ENCODE assay signal across 17 cellular contexts in the genomic region with DNA sequence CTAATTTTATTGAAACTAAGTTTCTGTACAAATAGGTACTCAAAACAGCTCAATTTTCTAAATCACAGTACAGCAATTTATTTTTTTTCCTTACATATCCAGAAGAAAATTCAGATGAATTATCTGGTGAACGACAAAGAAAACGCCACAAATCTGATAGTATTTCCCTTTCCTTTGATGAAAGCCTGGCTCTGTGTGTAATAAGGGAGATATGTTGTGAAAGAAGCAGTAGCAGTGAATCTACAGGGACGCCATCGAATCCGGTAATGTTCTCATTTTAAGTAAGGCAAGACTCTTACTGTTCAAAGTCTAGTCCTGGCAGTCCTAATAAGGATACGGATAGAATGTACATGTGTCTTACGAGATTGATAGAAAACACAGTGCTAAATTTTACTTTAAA. TPM values are rescaled to one million over a fixed set of nuclear protein-coding genes. Genes with fewer than 3 reads are reported as not detected.
DNase-seq lines count a peak whose midpoint lies in the region; ATAC-seq, FAIRE-seq and TF ChIP-seq lines count a peak whose summit lies in the region.
"Had no signal": no experiment of that assay in that cellular context is flagged by ENCODE, and none has a peak within 500 bp of the region (broad histone marks: within the 10 kb centered on the region; RNA-seq: fewer than 3 reads in every experiment).

No MANE protein-coding gene starts in this region.

- intact Hi-C loops in HepG2 (cut with micrococcal nuclease; ENCODE audit: unreplicated experiment) = no loop called here
- intact Hi-C loops in right lobe of liver (cut with DNase I) = no loop called here
- intact Hi-C loops in GM12878 (cut with micrococcal nuclease; ENCODE audit: unreplicated experiment) = no loop called here
- intact Hi-C loops in left ventricle myocardium inferior (cut with micrococcal nuclease) = no loop called here

- H3K27ac ChIP-seq in HepG2 (ENCODE audit: extremely low read length, insufficient read depth, low read length) (no peak overlapping the region), right lobe of liver (no peak overlapping the region), GM12878 (ENCODE audit: control insufficient read depth, insufficient read depth) (no peak overlapping the region), neutrophil (peak overlapping the region; percentile 29), left ventricle myocardium inferior (replicated peaks) (no peak overlapping the region)
- H3K27ac ChIP-seq: SJCRH30 had no signal

- WGBS in HepG2 (ENCODE audit: low lambda C conversion rate) = 98% methylated on average over 7 of the region's 7 CpGs
- WGBS in right lobe of liver (ENCODE audit: insufficient coverage, low coverage, low lambda C conversion rate, missing lambda C conversion rate) = 72% methylated on average over 7 of the region's 7 CpGs
- WGBS in GM12878 (ENCODE audit: insufficient coverage, insufficient replicate concordance, low lambda C conversion rate, missing lambda C conversion rate) = 99% methylated on average over 7 of the region's 7 CpGs

- TF ChIP-seq POLR2A in HepG2 (IDR thresholded peaks at IDR 0.05; ENCODE audit: insufficient read depth in 1 of 2, low read depth in 2 of 2, low read length in 2 of 2) (no peak), right lobe of liver (IDR thresholded peaks at IDR 0.05) (no peak), GM12878 (IDR thresholded peaks at IDR 0.05; ENCODE audit: low read depth, low read length) (0 out of 2 replicates have a peak, but pooled peaks have one; percentile 25)

- POLR2A ChIA-PET in HepG2 (lab: Yijun Ruan, JAX) = interaction anchor here (1.2 kb wide), 1 partner anchor 12 kb away, joined by 7 read pairs; no protein-coding TSS in a partner anchor
- POLR2A ChIA-PET in GM12878 (lab: Charles Lee) = no interaction called here

- FAIRE-seq in HepG2 (lab: Jason Lieb, UNC) (no peak), GM12878 (lab: Jason Lieb, UNC) (no peak)
- FAIRE-seq: D721Med had no signal

- RAD21 ChIA-PET in GM12878 (lab: Charles Lee; ENCODE audit: unreplicated experiment) = no interaction called here

- H3K4me2 ChIP-seq in HepG2 (ENCODE audit: low read depth, low read length) = no peak overlapping the region
- no peak overlapping the region for H3K4me2 ChIP-seq in GM12878 (ENCODE audit: control insufficient read depth, insufficient read depth)

- CTCF ChIA-PET in HepG2 (lab: Yijun Ruan, JAX; ENCODE audit: low intra/inter-chr PET ratio, low total read pairs) = no interaction called here
- CTCF ChIA-PET in GM12878 (lab: Yijun Ruan, JAX) = interaction anchor here (1.0 to 7.3 kb wide), 6 partner anchors 12 to 114 kb away, joined by 3 to 156 read pairs (median 4); no protein-coding TSS in a partner anchor

- peaks cover 23% of the 10 kb centered on the region for H3K79me2 ChIP-seq in HepG2 (ENCODE audit: insufficient read depth, low read length)
- no peaks in the 10 kb centered on the region; the same call in 1 of the 2 replicates for H3K79me2 ChIP-seq in GM12878 (ENCODE audit: control insufficient read depth, insufficient read depth, low read length)

- ATAC-seq in HepG2 (no peak), right lobe of liver (no peak), GM12878 (no peak)
- ATAC-seq: Panc1 had no signal

- H3K4me1 ChIP-seq in HepG2 (ENCODE audit: insufficient read depth, low read length) (peaks cover 11% of the 10 kb centered on the region), right lobe of liver (no peaks in the 10 kb centered on the region), GM12878 (ENCODE audit: control insufficient read depth, insufficient read depth, low read length) (no peaks in the 10 kb centered on the region), neutrophil (ENCODE audit: control insufficient read depth in 1 of 2, insufficient read depth in 1 of 2, low read depth in 1 of 2, low read length in 1 of 2) (no peaks in the 10 kb centered on the region), left ventricle myocardium inferior (peaks cover 4% of the 10 kb centered on the region)
- H3K4me1 ChIP-seq: SJCRH30 had no signal

- no peak for DNase-seq in HepG2 (ENCODE audit: low spot score)
- DNase-seq in right lobe of liver = no peak
- DNase-seq in GM12878 (ENCODE audit: low read depth, low spot score) = no peak
- no peak for DNase-seq in cerebellar cortex (ENCODE audit: low spot score)
- DNase-seq in left ventricle myocardium inferior = no peak
- no peak for DNase-seq in EL
- DNase-seq: ACHN, C1 segment of cervical spinal cord, H7, NCI-H1105, NCI-H2081, NCI-H2171 treated with DMSO at 0.1 percent for 48 hours, NCI-H446 treated with DMSO at 0.1 percent for 48 hours, SJCRH30 had no signal

- H4K20me1 ChIP-seq in HepG2 (ENCODE audit: insufficient read depth, low read length) (peaks cover 31% of the 10 kb centered on the region), GM12878 (ENCODE audit: control insufficient read depth, insufficient read depth) (peaks cover 8% of the 10 kb centered on the region)

- H3K9me3 ChIP-seq in HepG2 (ENCODE audit: low read length) (no peaks in the 10 kb centered on the region), right lobe of liver (no peaks in the 10 kb centered on the region), GM12878 (replicated peaks; ENCODE audit: control insufficient read depth, insufficient read depth, low read length) (no peaks in the 10 kb centered on the region), neutrophil (no peaks in the 10 kb centered on the region), left ventricle myocardium inferior (replicated peaks) (no peaks in the 10 kb centered on the region)
- H3K9me3 ChIP-seq: SJCRH30 had no signal

- no peak for TF ChIP-seq CTCF in HepG2 (CRISPR knock-in tag; IDR thresholded peaks at IDR 0.05)
- TF ChIP-seq CTCF in right lobe of liver (IDR thresholded peaks at IDR 0.05) = no peak
- TF ChIP-seq CTCF in GM12878 (IDR thresholded peaks at IDR 0.05 in 2 of 3, conservative IDR thresholded peaks at IDR 0.05 in 1 of 3; ENCODE audit: control insufficient read depth in 2 of 3, extremely low read depth in 1 of 3, insufficient read depth in 1 of 3, low read depth in 3 of 3, low read length in 3 of 3) = no peak
- no peak for TF ChIP-seq CTCF in neutrophil (IDR thresholded peaks at IDR 0.05)
- no peak for TF ChIP-seq CTCF in left ventricle myocardium inferior (IDR thresholded peaks at IDR 0.05; ENCODE audit: borderline replicate concordance)

- TF ChIP-seq EP300 in HepG2 (IDR thresholded peaks at IDR 0.05; ENCODE audit: low read depth in 2 of 2, low read length in 2 of 2) (no peak), HepG2 (CRISPR knock-in tag; IDR thresholded peaks at IDR 0.05; ENCODE audit: borderline replicate concordance) (no peak), GM12878 (IDR thresholded peaks at IDR 0.05; ENCODE audit: borderline replicate concordance in 1 of 2, control insufficient read depth in 1 of 2, low read depth in 2 of 2, low read length in 2 of 2) (no peak)

- H3K27me3 ChIP-seq in HepG2 (ENCODE audit: control insufficient read depth in 1 of 2, insufficient read depth in 2 of 2, low read length in 2 of 2) (no peaks in the 10 kb centered on the region), right lobe of liver (no peaks in the 10 kb centered on the region), GM12878 (replicated peaks in 1 of 2; ENCODE audit: control insufficient read depth in 2 of 2, insufficient read depth in 2 of 2, low read length in 1 of 2) (no peaks in the 10 kb centered on the region), neutrophil (no peaks in the 10 kb centered on the region), left ventricle myocardium inferior (ENCODE audit: low read depth) (no peaks in the 10 kb centered on the region)
- H3K27me3 ChIP-seq: SJCRH30 had no signal

- H3K4me3 ChIP-seq in HepG2 (replicated peaks in 1 of 3; ENCODE audit: insufficient read depth in 1 of 3, low read depth in 2 of 3, low read length in 3 of 3) = no peak overlapping the region
- no peak overlapping the region for H3K4me3 ChIP-seq in right lobe of liver
- no peak overlapping the region for H3K4me3 ChIP-seq in GM12878
- no peak overlapping the region for H3K4me3 ChIP-seq in neutrophil (ENCODE audit: low read depth in 1 of 2, low read length in 1 of 2)
- H3K4me3 ChIP-seq in left ventricle myocardium inferior = no peak overlapping the region
- H3K4me3 ChIP-seq: SJCRH30 had no signal

- in situ Hi-C loops in HepG2 (cut with HindIII; ENCODE audit: extremely low pct_ligation_motif_present, low pct_unique_long_range_greater_than_20kb) (no loop called here), GM12878 (cut with MboI) (no loop called here)

- no TSS peak for BruUV-seq in HepG2 (replicated peaks; lab: Mats Ljungman, UMichigan)
- no TSS peak for BruUV-seq in GM12878 (replicated peaks; lab: Mats Ljungman, UMichigan)

- H2AFZ ChIP-seq in HepG2 (ENCODE audit: low read length) (no peak overlapping the region), GM12878 (ENCODE audit: control insufficient read depth, low read depth, low read length) (no peak overlapping the region)

- SMC1A ChIA-PET in GM12878 (lab: Charles Lee; ENCODE audit: uncharacterized antibody, unreplicated experiment) = interaction anchor here (0.7 to 1.3 kb wide), 4 partner anchors 9 to 590 kb away, joined by 3 to 5 read pairs (median 4); no protein-coding TSS in a partner anchor

- H3K36me3 ChIP-seq in HepG2 (replicated peaks in 1 of 2; ENCODE audit: control insufficient read depth in 1 of 2, insufficient read depth in 2 of 2, low read length in 2 of 2) = peaks cover 19 to 64% of the 10 kb centered on the region in 2 experiments
- peaks cover 0 to 90% (median 41%) of the 10 kb centered on the region in 4 donors for H3K36me3 ChIP-seq in right lobe of liver
- peaks cover 15 to 51% of the 10 kb centered on the region in 2 experiments for H3K36me3 ChIP-seq in GM12878 (ENCODE audit: control insufficient read depth in 2 of 2, insufficient read depth in 2 of 2, low read length in 1 of 2)
- peaks cover 95% of the 10 kb centered on the region for H3K36me3 ChIP-seq in neutrophil
- H3K36me3 ChIP-seq in left ventricle myocardium inferior = peaks cover 91% of the 10 kb centered on the region

- TF ChIP-seq RAD21 in HepG2 (CRISPR knock-in tag; IDR thresholded peaks at IDR 0.05) (no peak), GM12878 (IDR thresholded peaks at IDR 0.05; ENCODE audit: insufficient read depth, low read depth, low read length) (no peak)

- H3K9ac ChIP-seq in HepG2 (ENCODE audit: insufficient read depth, low read depth, low read length) (no peak overlapping the region), GM12878 (ENCODE audit: control insufficient read depth, insufficient read depth, low read length) (no peak overlapping the region)

RNA-seq across cellular contexts. Expression of gene MDM2, which starts 20.7 kb away (rescaled TPM):
- 314 and 466 TPM in 2 replicates for total RNA-seq in HepG2 (2016; rRNA removed; fragmentation: Illumina TruSeq; extraction: Trizol)
- total RNA-seq in HepG2 (2016; cell fraction: cytosol; rRNA removed; fragmentation: Illumina TruSeq; extraction: Trizol; ENCODE audit: low read depth) = 106 and 114 TPM in 2 replicates
- total RNA-seq in HepG2 (2016; cell fraction: insoluble cytoplasmic fraction; rRNA removed; fragmentation: Illumina TruSeq; extraction: Trizol) = 318 and 433 TPM in 2 replicates
- total RNA-seq in HepG2 (2016; cell fraction: membrane; rRNA removed; fragmentation: Illumina TruSeq; extraction: Trizol) = 152 and 204 TPM in 2 replicates
- total RNA-seq in HepG2 (2016; cell fraction: nucleus; rRNA removed; fragmentation: Illumina TruSeq; extraction: Trizol) = 480 and 515 TPM in 2 replicates
- polyA plus RNA-seq in HepG2 (2011; rRNA removed) = 23.9 and 29.3 TPM in 2 replicates
- 8.1 and 12.2 TPM in 2 replicates for polyA plus RNA-seq in HepG2 (2011; cell fraction: cytosol; rRNA removed)
- 21.1 and 35.5 TPM in 2 replicates for polyA plus RNA-seq in HepG2 (2011; cell fraction: nucleus; rRNA removed)
- polyA plus RNA-seq in HepG2 (2012) = 29.6 and 57.6 TPM in 2 replicates
- 20.1 and 21.0 TPM in 2 replicates for polyA plus RNA-seq in HepG2 (2016; cell fraction: cytosol; fragmentation: Illumina TruSeq; extraction: Trizol; ENCODE audit: low read depth)
- 174 and 187 TPM in 2 replicates for polyA plus RNA-seq in HepG2 (2016; cell fraction: insoluble cytoplasmic fraction; fragmentation: Illumina TruSeq; extraction: Trizol; ENCODE audit: low read depth)
- polyA plus RNA-seq in HepG2 (2016; cell fraction: membrane; fragmentation: Illumina TruSeq; extraction: Trizol; ENCODE audit: low read depth) = 57.3 and 58.5 TPM in 2 replicates
- polyA plus RNA-seq in HepG2 (2016; cell fraction: nucleus; fragmentation: Illumina TruSeq; extraction: Trizol; ENCODE audit: insufficient read depth, low read depth) = 472 and 516 TPM in 2 replicates
- 42.3 and 54.4 TPM in 2 replicates for polyA minus RNA-seq in HepG2 (2011; rRNA and poly(A)+ RNA removed; ENCODE audit: low replicate concordance)
- 71.4 and 82.9 TPM in 2 replicates for polyA minus RNA-seq in HepG2 (2011; cell fraction: cytosol; rRNA and poly(A)+ RNA removed)
- 248 and 279 TPM in 2 replicates for polyA minus RNA-seq in HepG2 (2011; cell fraction: nucleus; rRNA and poly(A)+ RNA removed)
- 10 to 100 TPM; 56.9 to 74.3 (median 64.0) TPM for total RNA-seq in right lobe of liver
- total RNA-seq in GM12878 (2013; cell fraction: nucleolus; rRNA removed) = 439 and 462 TPM in 2 replicates
- total RNA-seq in GM12878 (2014; rRNA removed) = 88.1 and 113 TPM in 2 replicates
- 158 and 173 TPM in 2 replicates for total RNA-seq in GM12878 (2014; rRNA removed; fragmentation: Illumina TruSeq; extraction: Trizol)
- total RNA-seq in GM12878 (2021) = 164 and 174 TPM in 2 replicates
- polyA plus RNA-seq in GM12878 (2011; ENCODE audit: low read depth) = 27.8 TPM
- polyA plus RNA-seq in GM12878 (2011; rRNA removed) = 82.0 and 136 TPM in 2 replicates
- 28.3 and 34.4 TPM in 2 replicates for polyA plus RNA-seq in GM12878 (2011; cell fraction: cytosol; rRNA removed)
- 41.5 and 94.7 TPM in 2 replicates for polyA plus RNA-seq in GM12878 (2011; cell fraction: nucleus; rRNA removed)
- polyA plus RNA-seq in GM12878 (2012) = 55.6 and 89.6 TPM in 2 replicates
- polyA plus RNA-seq in GM12878 (2014; fragmentation: Illumina TruSeq; extraction: Trizol) = 75.8 and 104 TPM in 2 replicates
- polyA plus RNA-seq in GM12878 (2014; fragmentation: Nextera tagmentation; extraction: Ambion mirVana) = 10 to 100 TPM; 48.2 to 65.8 TPM
- polyA plus RNA-seq in GM12878 (2014; rRNA removed) = 56.8 and 77.8 TPM in 2 replicates
- polyA plus RNA-seq in GM12878 (2016; fragmentation: Nextera tagmentation; extraction: Ambion mirVana) = 100 to 1,000 TPM; 145 to 171 TPM
- polyA minus RNA-seq in GM12878 (2011; rRNA and poly(A)+ RNA removed) = 154 and 263 TPM in 2 replicates
- polyA minus RNA-seq in GM12878 (2011; cell fraction: cytosol; rRNA and poly(A)+ RNA removed) = 97.2 and 107 TPM in 2 replicates
- 157 and 218 TPM in 2 replicates for polyA minus RNA-seq in GM12878 (2011; cell fraction: nucleus; rRNA and poly(A)+ RNA removed)
- total RNA-seq in left ventricle myocardium inferior = 36.0 TPM

Comparison
In these comparisons a context has a peak if more than half of its experiments do, and no peak if none do; other contexts are left out.
1. Of the 75 proteins assayed by ChIP-seq in both HepG2 and GM12878: peak only in HepG2: POLR2AphosphoS2; only in GM12878: POLR2A; in both: none; in neither: 73.